Comparison of ENCODE assay signal across 24 cellular contexts in genomic region chr16:284204-285120, GRCh38. TPM values are rescaled to one million over a fixed set of nuclear protein-coding genes. Genes with fewer than 3 reads are reported as not detected.
DNase-seq lines count a peak whose midpoint lies in the region; ATAC-seq, FAIRE-seq and TF ChIP-seq lines count a peak whose summit lies in the region.
"Had no signal": no experiment of that assay in that cellular context is flagged by ENCODE, and none has a peak within 500 bp of the region (broad histone marks: within the 10 kb centered on the region; RNA-seq: fewer than 3 reads in every experiment).

No MANE protein-coding gene starts in this region.

- H3K36me3 ChIP-seq in HepG2 (replicated peaks in 1 of 2; ENCODE audit: control insufficient read depth in 1 of 2, insufficient read depth in 2 of 2, low read length in 2 of 2) (peaks cover 7 to 28% of the 10 kb centered on the region in 2 experiments; a peak in 3 of 5 replicates), right lobe of liver (no peaks in the 10 kb centered on the region), neuronal stem cell (replicated peaks in 1 of 2; ENCODE audit: control insufficient read depth in 2 of 2, insufficient read depth in 2 of 2, low read length in 2 of 2) (peaks cover 11 to 32% of the 10 kb centered on the region in 2 donors)

- peak overlapping the region; percentile 73 for H3K23ac ChIP-seq in neuronal stem cell (ENCODE audit: low read depth, low read length, poor library complexity)

- peaks cover 7 to 32% of the 10 kb centered on the region in 2 experiments; a peak in 4 of 5 replicates for H3K27me3 ChIP-seq in HepG2 (ENCODE audit: control insufficient read depth in 1 of 2, insufficient read depth in 2 of 2, low read length in 2 of 2)
- peaks cover 0 to 16% of the 10 kb centered on the region in 2 donors for H3K27me3 ChIP-seq in right lobe of liver
- H3K27me3 ChIP-seq in neuronal stem cell (ENCODE audit: control insufficient read depth in 3 of 3, insufficient read depth in 3 of 3, low read depth in 1 of 3, low read length in 3 of 3): peaks cover 0 to 33% (median 22%) of the 10 kb centered on the region in 3 experiments

- ATAC-seq in HepG2 (no peak), right lobe of liver (no peak)
- ATAC-seq: CD8-positive, alpha-beta T cell; SK-N-SH treated with all-trans-retinoic acid at 6 μM for 48 hours had no signal

- FAIRE-seq in HepG2 (lab: Jason Lieb, UNC): no peak
- FAIRE-seq: G401.6, GM12892 had no signal

- H2AFZ ChIP-seq in HepG2 (ENCODE audit: low read length) (no peak overlapping the region), neuronal stem cell (ENCODE audit: low read length) (no peak overlapping the region)

- no peaks in the 10 kb centered on the region for H4K20me1 ChIP-seq in HepG2 (ENCODE audit: insufficient read depth, low read length)

- H2BK5ac ChIP-seq in neuronal stem cell (ENCODE audit: low read length): no peak overlapping the region

- CTCF ChIA-PET in HepG2 (lab: Yijun Ruan, JAX; ENCODE audit: low intra/inter-chr PET ratio, low total read pairs): no interaction called here

- no peak overlapping the region for H4K8ac ChIP-seq in neuronal stem cell (ENCODE audit: low read depth, low read length)

- no peak overlapping the region for H2BK15ac ChIP-seq in neuronal stem cell (ENCODE audit: low read length)

- H2AK5ac ChIP-seq in neuronal stem cell (ENCODE audit: low read depth, low read length): no peak overlapping the region

- H3K4me2 ChIP-seq in HepG2 (ENCODE audit: low read depth, low read length): no peak overlapping the region
- no peak overlapping the region for H3K4me2 ChIP-seq in neuronal stem cell (ENCODE audit: insufficient read depth, low read length, poor library complexity, severe bottlenecking)
- H3K4me2 ChIP-seq: KMS-11 had no signal

- no peak for TF ChIP-seq CTCF in HepG2 (CRISPR knock-in tag; IDR thresholded peaks at IDR 0.05)
- TF ChIP-seq CTCF in right lobe of liver (IDR thresholded peaks at IDR 0.05): no peak

- H3K9ac ChIP-seq in HepG2 (ENCODE audit: insufficient read depth, low read depth, low read length) (no peak overlapping the region), neuronal stem cell (ENCODE audit: low read depth, low read length, poor library complexity) (no peak overlapping the region)
- H3K9ac ChIP-seq: KMS-11 had no signal

- no TSS peak for BruUV-seq in HepG2 (replicated peaks; lab: Mats Ljungman, UMichigan)

- no peak for DNase-seq in HepG2 (ENCODE audit: low spot score)
- no peak for DNase-seq in right lobe of liver
- DNase-seq in neuronal stem cell (ENCODE audit: low spot score): no peak
- no peak for DNase-seq in T-helper 1 cell
- DNase-seq in DMS53 (lab: John Stamatoyannopoulos, UW): no peak
- no peak for DNase-seq in superior temporal gyrus (ENCODE audit: extremely low spot score)
- DNase-seq: C1 segment of cervical spinal cord; CD8-positive, alpha-beta T cell; H9; MV-4-11; NCI-H1105 treated with DMSO at 0.1 percent for 48 hours; NCI-H2029 treated with DMSO at 0.1 percent for 48 hours; NCI-H345; NCI-H524; NCI-H774; NK-92 treated with Interleukin-12 subunit alpha and Interleukin-12 subunit beta, amount 100 ng/mL, for 24 hours; Peyer's patch had no signal

- TF ChIP-seq EP300 in HepG2 (IDR thresholded peaks at IDR 0.05; ENCODE audit: low read depth in 2 of 2, low read length in 2 of 2): no peak
- no peak for TF ChIP-seq EP300 in HepG2 (CRISPR knock-in tag; IDR thresholded peaks at IDR 0.05; ENCODE audit: borderline replicate concordance)

- intact Hi-C loops in HepG2 (cut with micrococcal nuclease; ENCODE audit: unreplicated experiment) (loop anchor here (5.0 kb wide), 1 partner anchor 47 kb away; no protein-coding TSS in a partner anchor), right lobe of liver (cut with DNase I) (no loop called here)

- TF ChIP-seq POLR2A in HepG2 (IDR thresholded peaks at IDR 0.05; ENCODE audit: insufficient read depth in 1 of 2, low read depth in 2 of 2, low read length in 2 of 2) (no peak), right lobe of liver (IDR thresholded peaks at IDR 0.05) (no peak)

- no peak overlapping the region for H3K18ac ChIP-seq in neuronal stem cell (ENCODE audit: low read length)

- H3K27ac ChIP-seq in HepG2 (ENCODE audit: extremely low read length, insufficient read depth, low read length) (no peak overlapping the region), right lobe of liver (no peak overlapping the region), neuronal stem cell (replicated peaks; ENCODE audit: low read length) (no peak overlapping the region)
- H3K27ac ChIP-seq: 22Rv1, KMS-11, Peyer's patch had no signal

- 75% methylated on average over 20 of the region's 52 CpGs for WGBS in HepG2 (ENCODE audit: low lambda C conversion rate)
- WGBS in right lobe of liver (ENCODE audit: insufficient coverage, low coverage, low lambda C conversion rate, missing lambda C conversion rate): 80% methylated on average over 1 of the region's 52 CpGs
- no CpG with 5 or more reads among the region's 52 CpGs for WGBS in neuronal stem cell (ENCODE audit: extremely low coverage in 2 of 2, insufficient read length in 2 of 2, insufficient replicate concordance in 1 of 2), 2 donors

- peak overlapping the region; percentile 66 for H3K4ac ChIP-seq in neuronal stem cell (ENCODE audit: low read length)

- in situ Hi-C loops in HepG2 (cut with HindIII; ENCODE audit: extremely low pct_ligation_motif_present, low pct_unique_long_range_greater_than_20kb): no loop called here

- no peak for TF ChIP-seq RAD21 in HepG2 (CRISPR knock-in tag; IDR thresholded peaks at IDR 0.05)

- H3K79me1 ChIP-seq in neuronal stem cell (ENCODE audit: low read depth, low read length): no peaks in the 10 kb centered on the region

- no peak overlapping the region for H2BK120ac ChIP-seq in neuronal stem cell (ENCODE audit: low read depth, low read length)

- no peak overlapping the region for H4K91ac ChIP-seq in neuronal stem cell (ENCODE audit: low read depth, low read length, poor library complexity)

- H3K4me3 ChIP-seq in HepG2 (replicated peaks in 1 of 3; ENCODE audit: insufficient read depth in 1 of 3, low read depth in 2 of 3, low read length in 3 of 3) (no peak overlapping the region), right lobe of liver (no peak overlapping the region), neuronal stem cell (ENCODE audit: low read length in 2 of 2) (peak overlapping the region in 1 of 2 donors; percentile 51)
- H3K4me3 ChIP-seq: Peyer's patch had no signal

- H3K4me1 ChIP-seq in HepG2 (ENCODE audit: insufficient read depth, low read length) (peaks cover 6% of the 10 kb centered on the region; the same call in 1 of the 2 replicates), right lobe of liver (no peaks in the 10 kb centered on the region), neuronal stem cell (ENCODE audit: control insufficient read depth in 2 of 2, insufficient read depth in 1 of 2, low read depth in 1 of 2, low read length in 2 of 2) (no peaks in the 10 kb centered on the region)

- no peak overlapping the region for H2BK12ac ChIP-seq in neuronal stem cell (ENCODE audit: low read length)

- no peaks in the 10 kb centered on the region for H3K79me2 ChIP-seq in HepG2 (ENCODE audit: insufficient read depth, low read length)

- POLR2A ChIA-PET in HepG2 (lab: Yijun Ruan, JAX): no interaction called here

- no peaks in the 10 kb centered on the region for H3K9me3 ChIP-seq in HepG2 (ENCODE audit: low read length)
- no peaks in the 10 kb centered on the region for H3K9me3 ChIP-seq in right lobe of liver
- H3K9me3 ChIP-seq in neuronal stem cell (replicated peaks in 1 of 2; ENCODE audit: control insufficient read depth in 2 of 2, insufficient read depth in 1 of 2, low read depth in 1 of 2, low read length in 2 of 2): peaks cover 5 to 10% of the 10 kb centered on the region in 2 donors
- H3K9me3 ChIP-seq: Peyer's patch had no signal

- H3K14ac ChIP-seq in neuronal stem cell (ENCODE audit: low read length): peak overlapping the region; percentile 84

RNA-seq across cellular contexts. Expression of gene PDIA2, which starts 1.5 kb away (rescaled TPM):
- total RNA-seq in HepG2 (2016; rRNA removed; fragmentation: Illumina TruSeq; extraction: Trizol) (0.35 and 0.60 TPM in 2 replicates), right lobe of liver (not detected)
- total RNA-seq in HepG2 (2016; cell fraction: cytosol; rRNA removed; fragmentation: Illumina TruSeq; extraction: Trizol; ENCODE audit: low read depth): not detected in 2 replicates
- total RNA-seq in HepG2 (2016; cell fraction: insoluble cytoplasmic fraction; rRNA removed; fragmentation: Illumina TruSeq; extraction: Trizol): 0.50 TPM in 1 of 2 replicates, not detected in the other
- not detected in 2 replicates for total RNA-seq in HepG2 (2016; cell fraction: membrane; rRNA removed; fragmentation: Illumina TruSeq; extraction: Trizol)
- total RNA-seq in HepG2 (2016; cell fraction: nucleus; rRNA removed; fragmentation: Illumina TruSeq; extraction: Trizol): 0.81 and 1.0 TPM in 2 replicates
- polyA plus RNA-seq in HepG2 (2011; rRNA removed): 1.9 and 2.9 TPM in 2 replicates
- 1.2 and 1.4 TPM in 2 replicates for polyA plus RNA-seq in HepG2 (2011; cell fraction: cytosol; rRNA removed)
- polyA plus RNA-seq in HepG2 (2011; cell fraction: nucleus; rRNA removed): 10.2 and 14.0 TPM in 2 replicates
- polyA plus RNA-seq in HepG2 (2012): 0.63 and 1.1 TPM in 2 replicates
- not detected in 2 replicates for polyA plus RNA-seq in HepG2 (2016; cell fraction: cytosol; fragmentation: Illumina TruSeq; extraction: Trizol; ENCODE audit: low read depth)
- polyA plus RNA-seq in HepG2 (2016; cell fraction: insoluble cytoplasmic fraction; fragmentation: Illumina TruSeq; extraction: Trizol; ENCODE audit: low read depth): not detected in 2 replicates
- polyA plus RNA-seq in HepG2 (2016; cell fraction: membrane; fragmentation: Illumina TruSeq; extraction: Trizol; ENCODE audit: low read depth): not detected in 2 replicates
- 1.8 and 2.1 TPM in 2 replicates for polyA plus RNA-seq in HepG2 (2016; cell fraction: nucleus; fragmentation: Illumina TruSeq; extraction: Trizol; ENCODE audit: insufficient read depth, low read depth)
- 1.3 TPM in 1 of 2 replicates, not detected in the other for polyA minus RNA-seq in HepG2 (2011; rRNA and poly(A)+ RNA removed; ENCODE audit: low replicate concordance)
- not detected in 2 replicates for polyA minus RNA-seq in HepG2 (2011; cell fraction: cytosol; rRNA and poly(A)+ RNA removed)
- polyA minus RNA-seq in HepG2 (2011; cell fraction: nucleus; rRNA and poly(A)+ RNA removed): 0.99 TPM in 1 of 2 replicates, not detected in the other
- polyA plus RNA-seq in neuronal stem cell (2013, experiment 1 of 2): 0.43 TPM
- polyA plus RNA-seq in neuronal stem cell (2013, experiment 2 of 2): 0.42 TPM
- total RNA-seq: CD8-positive, alpha-beta T cell had no signal

RNA-seq across cellular contexts. Expression of gene ARHGDIG, which starts 4.1 kb away (rescaled TPM):
- 0.24 TPM in 1 of 2 replicates, not detected in the other for total RNA-seq in HepG2 (2016; rRNA removed; fragmentation: Illumina TruSeq; extraction: Trizol)
- 0.26 and 0.61 TPM in 2 replicates for total RNA-seq in HepG2 (2016; cell fraction: cytosol; rRNA removed; fragmentation: Illumina TruSeq; extraction: Trizol; ENCODE audit: low read depth)
- 0.11 TPM in 1 of 2 replicates, not detected in the other for total RNA-seq in HepG2 (2016; cell fraction: insoluble cytoplasmic fraction; rRNA removed; fragmentation: Illumina TruSeq; extraction: Trizol)
- 0.21 and 0.31 TPM in 2 replicates for total RNA-seq in HepG2 (2016; cell fraction: membrane; rRNA removed; fragmentation: Illumina TruSeq; extraction: Trizol)
- not detected in 2 replicates for total RNA-seq in HepG2 (2016; cell fraction: nucleus; rRNA removed; fragmentation: Illumina TruSeq; extraction: Trizol)
- polyA plus RNA-seq in HepG2 (2011; rRNA removed): 0.48 and 0.63 TPM in 2 replicates
- 0.33 and 0.58 TPM in 2 replicates for polyA plus RNA-seq in HepG2 (2011; cell fraction: cytosol; rRNA removed)
- 3.2 and 3.7 TPM in 2 replicates for polyA plus RNA-seq in HepG2 (2011; cell fraction: nucleus; rRNA removed)
- 0.17 and 0.36 TPM in 2 replicates for polyA plus RNA-seq in HepG2 (2012)
- 0.16 TPM in 1 of 2 replicates, not detected in the other for polyA plus RNA-seq in HepG2 (2016; cell fraction: cytosol; fragmentation: Illumina TruSeq; extraction: Trizol; ENCODE audit: low read depth)
- polyA plus RNA-seq in HepG2 (2016; cell fraction: insoluble cytoplasmic fraction; fragmentation: Illumina TruSeq; extraction: Trizol; ENCODE audit: low read depth): not detected in 2 replicates
- not detected in 2 replicates for polyA plus RNA-seq in HepG2 (2016; cell fraction: membrane; fragmentation: Illumina TruSeq; extraction: Trizol; ENCODE audit: low read depth)
- not detected in 2 replicates for polyA plus RNA-seq in HepG2 (2016; cell fraction: nucleus; fragmentation: Illumina TruSeq; extraction: Trizol; ENCODE audit: insufficient read depth, low read depth)
- not detected in 2 replicates for polyA minus RNA-seq in HepG2 (2011; rRNA and poly(A)+ RNA removed; ENCODE audit: low replicate concordance)
- polyA minus RNA-seq in HepG2 (2011; cell fraction: cytosol; rRNA and poly(A)+ RNA removed): not detected in 2 replicates
- polyA minus RNA-seq in HepG2 (2011; cell fraction: nucleus; rRNA and poly(A)+ RNA removed): 0.50 TPM in 1 of 2 replicates, not detected in the other
- total RNA-seq in right lobe of liver: not detected
- 0.85 TPM for polyA plus RNA-seq in neuronal stem cell (2013, experiment 1 of 2)
- polyA plus RNA-seq in neuronal stem cell (2013, experiment 2 of 2): 0.89 TPM
- total RNA-seq: CD8-positive, alpha-beta T cell; Daoy; HT1080 had no signal

RNA-seq across cellular contexts. Expression of gene RGS11, which starts 8.7 kb away (rescaled TPM):
- not detected in 2 replicates for total RNA-seq in HepG2 (2016; rRNA removed; fragmentation: Illumina TruSeq; extraction: Trizol)
- total RNA-seq in HepG2 (2016; cell fraction: cytosol; rRNA removed; fragmentation: Illumina TruSeq; extraction: Trizol; ENCODE audit: low read depth): not detected in 2 replicates
- total RNA-seq in HepG2 (2016; cell fraction: insoluble cytoplasmic fraction; rRNA removed; fragmentation: Illumina TruSeq; extraction: Trizol): not detected in 2 replicates
- total RNA-seq in HepG2 (2016; cell fraction: membrane; rRNA removed; fragmentation: Illumina TruSeq; extraction: Trizol): not detected in 2 replicates
- total RNA-seq in HepG2 (2016; cell fraction: nucleus; rRNA removed; fragmentation: Illumina TruSeq; extraction: Trizol): not detected in 2 replicates
- polyA plus RNA-seq in HepG2 (2011; rRNA removed): 0.11 and 0.24 TPM in 2 replicates
- 0.03 TPM in 2 replicates for polyA plus RNA-seq in HepG2 (2011; cell fraction: cytosol; rRNA removed)
- 3.2 and 3.4 TPM in 2 replicates for polyA plus RNA-seq in HepG2 (2011; cell fraction: nucleus; rRNA removed)
- 0.09 TPM in 2 replicates for polyA plus RNA-seq in HepG2 (2012)
- polyA plus RNA-seq in HepG2 (2016; cell fraction: cytosol; fragmentation: Illumina TruSeq; extraction: Trizol; ENCODE audit: low read depth): not detected in 2 replicates
- not detected in 2 replicates for polyA plus RNA-seq in HepG2 (2016; cell fraction: insoluble cytoplasmic fraction; fragmentation: Illumina TruSeq; extraction: Trizol; ENCODE audit: low read depth)
- not detected in 2 replicates for polyA plus RNA-seq in HepG2 (2016; cell fraction: membrane; fragmentation: Illumina TruSeq; extraction: Trizol; ENCODE audit: low read depth)
- polyA plus RNA-seq in HepG2 (2016; cell fraction: nucleus; fragmentation: Illumina TruSeq; extraction: Trizol; ENCODE audit: insufficient read depth, low read depth): not detected in 2 replicates
- not detected in 2 replicates for polyA minus RNA-seq in HepG2 (2011; rRNA and poly(A)+ RNA removed; ENCODE audit: low replicate concordance)
- polyA minus RNA-seq in HepG2 (2011; cell fraction: cytosol; rRNA and poly(A)+ RNA removed): not detected in 2 replicates
- polyA minus RNA-seq in HepG2 (2011; cell fraction: nucleus; rRNA and poly(A)+ RNA removed): 0.25 and 0.26 TPM in 2 replicates
- 1 to 10 TPM in 1 of 6 experiments, under 1 TPM in 5; 0.37 to 1.3 (median 0.80) TPM for total RNA-seq in right lobe of liver
- 1.7 TPM for polyA plus RNA-seq in neuronal stem cell (2013, experiment 1 of 2)
- 1.5 TPM for polyA plus RNA-seq in neuronal stem cell (2013, experiment 2 of 2)
- total RNA-seq: CD8-positive, alpha-beta T cell; HT1080 had no signal

RNA-seq across cellular contexts. Expression of gene FAM234A, which starts 49.8 kb away (rescaled TPM):
- total RNA-seq in HepG2 (2016; rRNA removed; fragmentation: Illumina TruSeq; extraction: Trizol): 15.5 and 29.2 TPM in 2 replicates
- 11.6 and 13.4 TPM in 2 replicates for total RNA-seq in HepG2 (2016; cell fraction: cytosol; rRNA removed; fragmentation: Illumina TruSeq; extraction: Trizol; ENCODE audit: low read depth)
- total RNA-seq in HepG2 (2016; cell fraction: insoluble cytoplasmic fraction; rRNA removed; fragmentation: Illumina TruSeq; extraction: Trizol): 15.3 and 31.7 TPM in 2 replicates
- 31.9 and 37.8 TPM in 2 replicates for total RNA-seq in HepG2 (2016; cell fraction: membrane; rRNA removed; fragmentation: Illumina TruSeq; extraction: Trizol)
- 27.3 and 30.0 TPM in 2 replicates for total RNA-seq in HepG2 (2016; cell fraction: nucleus; rRNA removed; fragmentation: Illumina TruSeq; extraction: Trizol)
- 34.4 and 40.2 TPM in 2 replicates for polyA plus RNA-seq in HepG2 (2011; rRNA removed)
- polyA plus RNA-seq in HepG2 (2011; cell fraction: cytosol; rRNA removed): 26.3 and 36.7 TPM in 2 replicates
- polyA plus RNA-seq in HepG2 (2011; cell fraction: nucleus; rRNA removed): 59.9 and 63.5 TPM in 2 replicates
- polyA plus RNA-seq in HepG2 (2012): 41.7 and 43.9 TPM in 2 replicates
- polyA plus RNA-seq in HepG2 (2016; cell fraction: cytosol; fragmentation: Illumina TruSeq; extraction: Trizol; ENCODE audit: low read depth): 14.9 and 22.9 TPM in 2 replicates
- polyA plus RNA-seq in HepG2 (2016; cell fraction: insoluble cytoplasmic fraction; fragmentation: Illumina TruSeq; extraction: Trizol; ENCODE audit: low read depth): 19.9 and 25.2 TPM in 2 replicates
- 32.6 and 36.0 TPM in 2 replicates for polyA plus RNA-seq in HepG2 (2016; cell fraction: membrane; fragmentation: Illumina TruSeq; extraction: Trizol; ENCODE audit: low read depth)
- 60.5 and 64.6 TPM in 2 replicates for polyA plus RNA-seq in HepG2 (2016; cell fraction: nucleus; fragmentation: Illumina TruSeq; extraction: Trizol; ENCODE audit: insufficient read depth, low read depth)
- 12.9 and 44.2 TPM in 2 replicates for polyA minus RNA-seq in HepG2 (2011; rRNA and poly(A)+ RNA removed; ENCODE audit: low replicate concordance)
- 18.8 and 24.3 TPM in 2 replicates for polyA minus RNA-seq in HepG2 (2011; cell fraction: cytosol; rRNA and poly(A)+ RNA removed)
- polyA minus RNA-seq in HepG2 (2011; cell fraction: nucleus; rRNA and poly(A)+ RNA removed): 14.2 and 16.0 TPM in 2 replicates
- 10 to 100 TPM; 31.7 to 64.8 (median 41.9) TPM for total RNA-seq in right lobe of liver
- polyA plus RNA-seq in neuronal stem cell (2013, experiment 1 of 2): 116 TPM
- 123 TPM for polyA plus RNA-seq in neuronal stem cell (2013, experiment 2 of 2)

RNA-seq across cellular contexts. Expression of gene LUC7L, which starts 55.2 kb away (rescaled TPM):
- 37.3 and 56.9 TPM in 2 replicates for total RNA-seq in HepG2 (2016; rRNA removed; fragmentation: Illumina TruSeq; extraction: Trizol)
- 25.5 and 29.1 TPM in 2 replicates for total RNA-seq in HepG2 (2016; cell fraction: cytosol; rRNA removed; fragmentation: Illumina TruSeq; extraction: Trizol; ENCODE audit: low read depth)
- 43.9 and 57.2 TPM in 2 replicates for total RNA-seq in HepG2 (2016; cell fraction: insoluble cytoplasmic fraction; rRNA removed; fragmentation: Illumina TruSeq; extraction: Trizol)
- 16.2 and 21.8 TPM in 2 replicates for total RNA-seq in HepG2 (2016; cell fraction: membrane; rRNA removed; fragmentation: Illumina TruSeq; extraction: Trizol)
- total RNA-seq in HepG2 (2016; cell fraction: nucleus; rRNA removed; fragmentation: Illumina TruSeq; extraction: Trizol): 54.3 and 62.8 TPM in 2 replicates
- polyA plus RNA-seq in HepG2 (2011; rRNA removed): 48.7 and 49.0 TPM in 2 replicates
- polyA plus RNA-seq in HepG2 (2011; cell fraction: cytosol; rRNA removed): 15.2 and 20.9 TPM in 2 replicates
- 310 and 328 TPM in 2 replicates for polyA plus RNA-seq in HepG2 (2011; cell fraction: nucleus; rRNA removed)
- polyA plus RNA-seq in HepG2 (2012): 47.0 and 48.8 TPM in 2 replicates
- 11.6 and 12.4 TPM in 2 replicates for polyA plus RNA-seq in HepG2 (2016; cell fraction: cytosol; fragmentation: Illumina TruSeq; extraction: Trizol; ENCODE audit: low read depth)
- 45.6 and 50.0 TPM in 2 replicates for polyA plus RNA-seq in HepG2 (2016; cell fraction: insoluble cytoplasmic fraction; fragmentation: Illumina TruSeq; extraction: Trizol; ENCODE audit: low read depth)
- 10.2 and 11.6 TPM in 2 replicates for polyA plus RNA-seq in HepG2 (2016; cell fraction: membrane; fragmentation: Illumina TruSeq; extraction: Trizol; ENCODE audit: low read depth)
- 113 and 119 TPM in 2 replicates for polyA plus RNA-seq in HepG2 (2016; cell fraction: nucleus; fragmentation: Illumina TruSeq; extraction: Trizol; ENCODE audit: insufficient read depth, low read depth)
- 17.1 and 19.6 TPM in 2 replicates for polyA minus RNA-seq in HepG2 (2011; rRNA and poly(A)+ RNA removed; ENCODE audit: low replicate concordance)
- 6.7 and 10.6 TPM in 2 replicates for polyA minus RNA-seq in HepG2 (2011; cell fraction: cytosol; rRNA and poly(A)+ RNA removed)
- polyA minus RNA-seq in HepG2 (2011; cell fraction: nucleus; rRNA and poly(A)+ RNA removed): 142 and 151 TPM in 2 replicates
- 10 to 100 TPM; 18.9 to 30.2 (median 20.4) TPM for total RNA-seq in right lobe of liver
- 157 TPM for polyA plus RNA-seq in neuronal stem cell (2013, experiment 1 of 2)
- polyA plus RNA-seq in neuronal stem cell (2013, experiment 2 of 2): 156 TPM
